ENCODE assay signal across 8 cellular contexts in the genomic region with DNA sequence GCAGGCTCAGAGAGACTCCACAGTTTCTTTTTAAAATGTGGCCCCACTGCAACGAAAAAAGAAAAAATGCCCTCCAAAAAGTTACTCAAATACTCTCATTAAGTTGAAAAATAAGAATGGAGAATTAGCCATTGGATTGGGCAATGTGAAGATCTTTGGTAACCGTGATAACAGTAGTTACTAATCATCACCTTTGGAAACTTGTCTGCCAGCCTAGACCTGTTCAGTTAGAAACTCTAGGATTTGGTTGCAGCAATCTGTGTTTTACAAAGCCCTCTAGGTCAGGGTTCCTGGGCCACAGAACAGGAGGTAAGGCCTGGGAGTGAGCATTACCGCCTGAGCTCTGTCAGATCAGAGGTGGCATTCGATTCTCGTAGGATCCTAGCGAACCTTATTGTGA.
"Had no signal": no experiment of that assay in that cellular context is flagged by ENCODE, and none has a peak within 500 bp of the region (broad histone marks: within the 10 kb centered on the region; RNA-seq: fewer than 3 reads in every experiment).

No MANE protein-coding gene starts in this region.

- DNase-seq: GM23248, H7, HFFc6 had no signal

- H3K4me1 ChIP-seq: HAP-1 had no signal

- ATAC-seq: HCT116, HepG2 had no signal

- H3K9ac ChIP-seq: GM23248 had no signal

- H3K27me3 Mint-ChIP-seq: IgD-negative memory B cell had no signal

- H3K9me3 ChIP-seq: HAP-1 had no signal

- H3K27ac Mint-ChIP-seq: HFFc6, IgD-negative memory B cell had no signal

- H3K4me3 Mint-ChIP-seq: HFFc6, IgD-negative memory B cell had no signal

- H3K4me1 Mint-ChIP-seq: IgD-negative memory B cell had no signal

- H3K9me3 Mint-ChIP-seq: HFFc6, IgD-negative memory B cell had no signal

- H3K4me3 ChIP-seq: GM23248, HAP-1 had no signal

- H3K27ac ChIP-seq: GM23248, HL-60 had no signal

- H2AFZ ChIP-seq: GM23248 had no signal
